ENCODE assay signal across 11 cellular contexts in the genomic region with DNA sequence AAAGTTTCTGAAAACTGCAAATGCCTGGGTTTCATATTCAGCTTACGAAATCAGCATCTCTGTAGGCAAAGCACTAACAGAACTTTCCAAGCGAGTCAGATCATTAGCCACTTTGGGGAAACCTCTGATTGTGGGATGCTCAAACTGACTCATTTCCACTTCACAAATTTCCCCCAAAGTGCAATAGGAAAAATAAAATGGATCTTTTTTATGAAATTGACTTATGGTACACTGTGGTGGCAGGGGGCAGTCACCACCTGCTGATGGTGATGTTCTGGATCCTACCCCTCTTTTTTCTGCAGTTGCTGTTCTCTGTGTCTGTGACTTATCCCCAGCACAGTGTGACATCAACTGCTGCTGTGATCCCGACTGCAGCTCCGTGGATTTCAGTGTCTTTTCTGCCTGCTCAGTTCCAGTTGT. TPM values are rescaled to one million over a fixed set of nuclear protein-coding genes. Genes with fewer than 3 reads are reported as not detected.
DNase-seq lines count a peak whose midpoint lies in the region; ATAC-seq lines count a peak whose summit lies in the region.
"Had no signal": no experiment of that assay in that cellular context is flagged by ENCODE, and none has a peak within 500 bp of the region (broad histone marks: within the 10 kb centered on the region; RNA-seq: fewer than 3 reads in every experiment).

No MANE protein-coding gene starts in this region.

- H3K27ac Mint-ChIP-seq in activated CD4-positive, alpha-beta T cell treated with anti-CD3 and anti-CD28 coated beads, Interleukin-2, amount 10 ng/mL, durations not matched to agents 7 days and 5 days, result no peak overlapping the region
- H3K27ac Mint-ChIP-seq: brain, immature natural killer cell had no signal

- POLR2A ChIA-PET in activated CD4-positive, alpha-beta T cell treated with anti-CD3 and anti-CD28 coated beads, Interleukin-2, amount 10 ng/mL, durations not matched to agents 7 days and 5 days (lab: Charles Lee), result no interaction called here

- peaks cover 8% of the 10 kb centered on the region for H3K4me1 Mint-ChIP-seq in activated CD4-positive, alpha-beta T cell treated with anti-CD3 and anti-CD28 coated beads, Interleukin-2, amount 10 ng/mL, durations not matched to agents 7 days and 5 days
- H3K4me1 Mint-ChIP-seq: immature natural killer cell had no signal

- no peak overlapping the region for H3K4me3 Mint-ChIP-seq in activated CD4-positive, alpha-beta T cell treated with anti-CD3 and anti-CD28 coated beads, Interleukin-2, amount 10 ng/mL, durations not matched to agents 7 days and 5 days
- H3K4me3 Mint-ChIP-seq: brain, immature natural killer cell had no signal

- CTCF ChIA-PET in activated CD4-positive, alpha-beta T cell treated with anti-CD3 and anti-CD28 coated beads, Interleukin-2, amount 10 ng/mL, durations not matched to agents 7 days and 5 days (lab: Charles Lee), result interaction anchor here (0.7 kb wide), 1 partner anchor 14 kb away, joined by 3 read pairs; no protein-coding TSS in a partner anchor

- no peaks in the 10 kb centered on the region for H3K36me3 Mint-ChIP-seq in activated CD4-positive, alpha-beta T cell treated with anti-CD3 and anti-CD28 coated beads, Interleukin-2, amount 10 ng/mL, durations not matched to agents 7 days and 5 days (ENCODE audit: low read depth)
- H3K36me3 Mint-ChIP-seq: immature natural killer cell had no signal

- peak; percentile 53 for ATAC-seq in HG02870 (IDR thresholded peaks at IDR 0.05; ENCODE audit: unreplicated experiment)

- H3K27me3 Mint-ChIP-seq in activated CD4-positive, alpha-beta T cell treated with anti-CD3 and anti-CD28 coated beads, Interleukin-2, amount 10 ng/mL, durations not matched to agents 7 days and 5 days, result no peaks in the 10 kb centered on the region

- H3K9me3 Mint-ChIP-seq in activated CD4-positive, alpha-beta T cell treated with anti-CD3 and anti-CD28 coated beads, Interleukin-2, amount 10 ng/mL, durations not matched to agents 7 days and 5 days, result no peaks in the 10 kb centered on the region
- H3K9me3 Mint-ChIP-seq: brain, immature natural killer cell had no signal

- peak; percentile 17 for DNase-seq in NOMO-1 treated with DMSO at 0.1 percent for 48 hours (lab: John Stamatoyannopoulos, UW; ENCODE audit: unreplicated experiment)
- DNase-seq in NOMO-1 treated with dmso at 0.1 percent for 144 hours (lab: John Stamatoyannopoulos, UW; ENCODE audit: unreplicated experiment), result no peak
- DNase-seq in activated CD4-positive, alpha-beta T cell treated with anti-CD3 and anti-CD28 coated beads, Interleukin-2, amount 10 ng/mL, durations not matched to agents 7 days and 5 days, result peak; percentile 14
- DNase-seq in stimulated activated CD8-positive, alpha-beta memory T cell treated with anti-CD3 and anti-CD28 coated beads, Interleukin-12 subunit alpha, Interleukin-12 subunit beta, amount 100 ng/mL, for 24 hours (ENCODE audit: extremely low read depth), result peak; percentile 16
- DNase-seq in NCI-H2081 treated with DMSO at 0.1 percent for 48 hours (lab: John Stamatoyannopoulos, UW), result no peak
- DNase-seq in inferior parietal cortex (ENCODE audit: extremely low spot score), result no peak
- DNase-seq in DMS53 (lab: John Stamatoyannopoulos, UW), result no peak
- DNase-seq: 8988T, immature natural killer cell had no signal

RNA-seq across cellular contexts. Expression of a gene that starts 5.6 kb away (rescaled TPM):
- total RNA-seq in activated CD4-positive, alpha-beta T cell treated with anti-CD3 and anti-CD28 coated beads, Interleukin-2, amount 10 ng/mL, durations not matched to agents 7 days and 5 days, result 1 to 10 TPM; 4.3 to 5.2 TPM

RNA-seq across cellular contexts. Expression of a gene that starts 36.4 kb away (rescaled TPM):
- 10 to 100 TPM; 25.7 to 29.2 TPM for total RNA-seq in activated CD4-positive, alpha-beta T cell treated with anti-CD3 and anti-CD28 coated beads, Interleukin-2, amount 10 ng/mL, durations not matched to agents 7 days and 5 days

Comparison
In these comparisons a context has a peak if more than half of its experiments do, and no peak if none do; other contexts are left out.
1. DNase-seq: peak in NOMO-1 treated with DMSO at 0.1 percent for 48 hours (single experiment), activated CD4-positive, alpha-beta T cell treated with anti-CD3 and anti-CD28 coated beads, Interleukin-2, amount 10 ng/mL, durations not matched to agents 7 days and 5 days (single experiment) and stimulated activated CD8-positive, alpha-beta memory T cell treated with anti-CD3 and anti-CD28 coated beads, Interleukin-12 subunit alpha, Interleukin-12 subunit beta, amount 100 ng/mL, for 24 hours (single experiment); none in NOMO-1 treated with dmso at 0.1 percent for 144 hours (single experiment), NCI-H2081 treated with DMSO at 0.1 percent for 48 hours (single experiment), inferior parietal cortex (single experiment) and DMS53 (single experiment).